ENCODE assay signal across 11 cellular contexts in the genomic region with DNA sequence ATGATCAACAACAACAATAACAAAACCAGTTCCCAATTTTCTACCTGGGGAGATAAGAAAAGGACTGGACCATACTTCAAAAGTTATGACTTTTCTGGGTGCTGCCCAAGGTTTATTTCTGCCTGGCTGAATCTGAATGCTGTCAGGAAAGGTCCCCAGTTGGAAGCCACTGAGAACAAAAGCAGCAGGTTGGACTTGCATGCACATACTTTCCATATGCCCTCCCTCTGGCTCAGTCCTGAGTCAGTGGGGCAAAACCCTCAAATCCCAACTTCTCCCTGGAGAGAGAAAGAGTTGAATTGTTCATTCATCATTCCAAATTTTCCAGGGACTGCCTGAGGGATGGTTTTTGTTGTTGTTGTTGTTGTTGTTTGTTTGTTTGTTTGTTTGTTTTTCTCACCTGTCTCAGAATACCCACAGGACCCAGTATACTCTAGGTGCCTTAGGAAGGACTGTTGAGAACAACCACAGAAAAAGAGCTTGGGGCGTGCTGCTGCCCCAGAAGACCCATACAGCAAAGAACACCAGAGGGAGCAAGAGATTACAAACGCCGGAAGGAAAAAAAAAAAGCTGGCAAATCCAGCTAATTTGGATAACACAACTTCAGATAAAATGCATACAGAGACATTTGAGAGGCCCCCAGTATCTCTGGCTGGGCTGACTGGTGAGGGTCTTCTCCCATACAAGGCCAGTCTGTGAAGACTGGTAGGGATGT.
DNase-seq lines count a peak whose midpoint lies in the region; ATAC-seq and TF ChIP-seq lines count a peak whose summit lies in the region.
"Had no signal": no experiment of that assay in that cellular context is flagged by ENCODE, and none has a peak within 500 bp of the region (broad histone marks: within the 10 kb centered on the region; RNA-seq: fewer than 3 reads in every experiment).

No MANE protein-coding gene starts in this region.

- ATAC-seq in activated T-cell treated with anti-CD3 and anti-CD28 coated beads, Interleukin-2, amount 50 U/mL, for 72 hours (replicated peaks in 1 of 2): no peak
- no peak for ATAC-seq in GM19395 (IDR thresholded peaks at IDR 0.05; ENCODE audit: unreplicated experiment)

- no peaks in the 10 kb centered on the region for H3K79me2 ChIP-seq in hepatocyte

- peak; percentile 14 for DNase-seq in ACHN
- DNase-seq in H7: peak; percentile 32
- peak; percentile 5 for DNase-seq in RPMI7951 (ENCODE audit: low read depth)
- DNase-seq in hepatocyte (ENCODE audit: low spot score): peak; percentile 48
- DNase-seq in cortex of kidney (lab: John Stamatoyannopoulos, UW): no peak
- DNase-seq in activated T-cell treated with anti-CD3 and anti-CD28 coated beads, Interleukin-2, amount 50 U/mL, for 72 hours: no peak
- DNase-seq in NCI-H1092 treated with DMSO at 0.1 percent for 48 hours (lab: John Stamatoyannopoulos, UW): no peak

- H3K4me2 ChIP-seq in hepatocyte: no peak overlapping the region

- no peak overlapping the region for H2AFZ ChIP-seq in hepatocyte

- no peaks in the 10 kb centered on the region for H4K20me1 ChIP-seq in hepatocyte (ENCODE audit: insufficient read depth, poor library complexity, severe bottlenecking)

- H3K9me3 ChIP-seq in hepatocyte (ENCODE audit: low read depth): no peaks in the 10 kb centered on the region
- H3K9me3 ChIP-seq: prostate gland had no signal

- peaks cover 9% of the 10 kb centered on the region for H3K27me3 Mint-ChIP-seq in activated T-cell treated with anti-CD3 and anti-CD28 coated beads, Interleukin-2, amount 50 U/mL, for 72 hours (ENCODE audit: low read depth)

- H3K36me3 Mint-ChIP-seq in activated T-cell treated with anti-CD3 and anti-CD28 coated beads, Interleukin-2, amount 50 U/mL, for 72 hours (ENCODE audit: insufficient read depth in 2 of 2): no peaks in the 10 kb centered on the region

- H3K4me3 Mint-ChIP-seq in activated T-cell treated with anti-CD3 and anti-CD28 coated beads, Interleukin-2, amount 50 U/mL, for 72 hours: no peak overlapping the region
- H3K4me3 Mint-ChIP-seq: T-helper 1 cell treated with Interleukin-12 subunit alpha and Interleukin-12 subunit beta and Interleukin-4 antibody, amounts not matched to agents 30 μg/mL and 1 μg/mL, for 36 hours had no signal

- H3K9me2 ChIP-seq in hepatocyte (replicated peaks; ENCODE audit: insufficient read depth): no peaks in the 10 kb centered on the region

- H3K27ac ChIP-seq in hepatocyte: no peak overlapping the region
- H3K27ac ChIP-seq: coronary artery, prostate gland had no signal

- H3K36me3 ChIP-seq in H7 (replicated peaks; ENCODE audit: control insufficient read depth, insufficient read depth, low read length) (no peaks in the 10 kb centered on the region), hepatocyte (replicated peaks; ENCODE audit: insufficient read depth, low read depth) (no peaks in the 10 kb centered on the region)
- H3K36me3 ChIP-seq: prostate gland had no signal

- in situ Hi-C loops in ACHN (cut with HindIII; ENCODE audit: low pct_ligation_motif_present, low pct_unique_long_range_greater_than_20kb, low sequenced_read_pairs): no loop called here

- no peak overlapping the region for H3K4me3 ChIP-seq in H7 (ENCODE audit: insufficient read depth, low read depth, low read length)
- no peak overlapping the region for H3K4me3 ChIP-seq in hepatocyte
- H3K4me3 ChIP-seq: coronary artery, prostate gland had no signal

- H3K27ac Mint-ChIP-seq in activated T-cell treated with anti-CD3 and anti-CD28 coated beads, Interleukin-2, amount 50 U/mL, for 72 hours: no peak overlapping the region
- H3K27ac Mint-ChIP-seq: T-helper 1 cell treated with Interleukin-12 subunit alpha and Interleukin-12 subunit beta and Interleukin-4 antibody, amounts not matched to agents 30 μg/mL and 1 μg/mL, for 36 hours had no signal

- H3K4me1 ChIP-seq in hepatocyte (ENCODE audit: insufficient read depth): no peaks in the 10 kb centered on the region
- H3K4me1 ChIP-seq: prostate gland had no signal

- 17% methylated on average over 3 of the region's 3 CpGs for WGBS in hepatocyte (ENCODE audit: low lambda C conversion rate, missing lambda C conversion rate)

- H3K4me1 Mint-ChIP-seq in activated T-cell treated with anti-CD3 and anti-CD28 coated beads, Interleukin-2, amount 50 U/mL, for 72 hours (ENCODE audit: low read depth): no peaks in the 10 kb centered on the region

- peaks cover 6 to 7% of the 10 kb centered on the region in 2 donors for H3K9me3 Mint-ChIP-seq in activated T-cell treated with anti-CD3 and anti-CD28 coated beads, Interleukin-2, amount 50 U/mL, for 72 hours
- H3K9me3 Mint-ChIP-seq: T-helper 1 cell treated with Interleukin-12 subunit alpha and Interleukin-12 subunit beta and Interleukin-4 antibody, amounts not matched to agents 30 μg/mL and 1 μg/mL, for 36 hours had no signal

- peak; percentile 62 for TF ChIP-seq CTCF in hepatocyte (IDR thresholded peaks at IDR 0.05; ENCODE audit: poor library complexity)

- H3K27me3 ChIP-seq in H7 (ENCODE audit: control insufficient read depth, insufficient read depth, low read length): no peaks in the 10 kb centered on the region
- H3K27me3 ChIP-seq in hepatocyte: no peaks in the 10 kb centered on the region

Comparison
In these comparisons a context has a peak if more than half of its experiments do, and no peak if none do; other contexts are left out.
1. DNase-seq: peak in ACHN (single experiment), H7 (single experiment), RPMI7951 (single experiment) and hepatocyte (single experiment); none in cortex of kidney (single experiment), activated T-cell treated with anti-CD3 and anti-CD28 coated beads, Interleukin-2, amount 50 U/mL, for 72 hours (0 of 2) and NCI-H1092 treated with DMSO at 0.1 percent for 48 hours (single experiment).